In genomic region chr5:158451983-158452710, GRCh38 we compare ENCODE assay signal across 27 cellular contexts.
A peak's percentile ranks its signal among the peaks of the same experiment; 100 is the strongest.
DNase-seq lines count a peak whose midpoint lies in the region; ATAC-seq and TF ChIP-seq lines count a peak whose summit lies in the region.
"Had no signal": no experiment of that assay in that cellular context is flagged by ENCODE, and none has a peak within 500 bp of the region (broad histone marks: within the 10 kb centered on the region; RNA-seq: fewer than 3 reads in every experiment).

No MANE protein-coding gene starts in this region.

- H3K4me3 Mint-ChIP-seq in chondrocyte (ENCODE audit: unreplicated experiment): no peak overlapping the region
- no peak overlapping the region for H3K4me3 Mint-ChIP-seq in endothelial cell (ENCODE audit: unreplicated experiment)
- H3K4me3 Mint-ChIP-seq: activated T-cell treated with anti-CD3 and anti-CD28 coated beads, Interleukin-2, amount 50 U/mL, for 24 hours; neural progenitor cell; stimulated activated effector memory CD8-positive, alpha-beta T cell treated with anti-CD3 and anti-CD28 coated beads, Interleukin-12 subunit alpha, Interleukin-12 subunit beta, amount 100 ng/mL, for 72 hours; T-helper 17 cell had no signal

- H3K9me3 Mint-ChIP-seq in chondrocyte (ENCODE audit: low read depth) (no peaks in the 10 kb centered on the region), endothelial cell (ENCODE audit: unreplicated experiment) (no peaks in the 10 kb centered on the region)
- H3K9me3 Mint-ChIP-seq: activated T-cell treated with anti-CD3 and anti-CD28 coated beads, Interleukin-2, amount 50 U/mL, for 24 hours; stimulated activated effector memory CD8-positive, alpha-beta T cell treated with anti-CD3 and anti-CD28 coated beads, Interleukin-12 subunit alpha, Interleukin-12 subunit beta, amount 100 ng/mL, for 72 hours had no signal

- H3K4me3 ChIP-seq in MG63 (no peak overlapping the region), mesenchymal stem cell (ENCODE audit: insufficient read depth in 1 of 2, low read depth in 1 of 2, low read length in 2 of 2) (peak overlapping the region in 1 of 2 experiments; percentile 16), skeletal muscle tissue (ENCODE audit: low read length in 3 of 3) (no peak overlapping the region)
- H3K4me3 ChIP-seq: adrenal gland, cardiac muscle cell, GM23248, neural progenitor cell, testis had no signal

- no peak for ATAC-seq in GM18873 (IDR thresholded peaks at IDR 0.05; ENCODE audit: low FRiP score, unreplicated experiment)
- no peak for ATAC-seq in HG03442 (IDR thresholded peaks at IDR 0.05; ENCODE audit: unreplicated experiment)
- no peak for ATAC-seq in HG03108 (IDR thresholded peaks at IDR 0.05; ENCODE audit: unreplicated experiment)
- ATAC-seq: PC-3; stimulated activated effector memory CD8-positive, alpha-beta T cell treated with anti-CD3 and anti-CD28 coated beads, Interleukin-12 subunit alpha, Interleukin-12 subunit beta, amount 100 ng/mL, for 72 hours; T-helper 17 cell had no signal

- TF ChIP-seq CTCF in chondrocyte (IDR thresholded peaks at IDR 0.05): no peak
- TF ChIP-seq CTCF in endothelial cell (IDR thresholded peaks at IDR 0.05; ENCODE audit: unreplicated experiment): no peak

- H2BK12ac ChIP-seq in mesenchymal stem cell (ENCODE audit: low read length in 2 of 2): no peak overlapping the region

- DNase-seq in MG63 (peak; percentile 20), chondrocyte (ENCODE audit: low spot score) (no peak), mesenchymal stem cell (no peak), endothelial cell (ENCODE audit: low spot score) (no peak)
- DNase-seq: activated CD4-positive, alpha-beta T cell treated with anti-CD3 and anti-CD28 coated beads for 1 hour; activated T-cell treated with anti-CD3 and anti-CD28 coated beads, Interleukin-2, amount 50 U/mL, for 24 hours; dermis blood vessel endothelial cell; DMS53; NCI-H1694; NCI-H2171; NCI-H510A treated with DMSO at 0.1 percent for 48 hours; PC-3; posterior cingulate gyrus; SHP77; small intestine; T-helper 17 cell; testis had no signal

- H3K36me3 ChIP-seq in MG63 (no peaks in the 10 kb centered on the region), mesenchymal stem cell (ENCODE audit: control insufficient read depth in 1 of 2, insufficient read depth in 2 of 2, low read depth in 1 of 2, low read length in 2 of 2) (no peaks in the 10 kb centered on the region), skeletal muscle tissue (ENCODE audit: control insufficient read depth in 3 of 3, insufficient read depth in 3 of 3, low read length in 3 of 3) (no peaks in the 10 kb centered on the region)
- H3K36me3 ChIP-seq: adrenal gland, cardiac muscle cell, neural progenitor cell had no signal

- H3K27ac ChIP-seq in mesenchymal stem cell (ENCODE audit: low read length, poor library complexity, severe bottlenecking) (peak overlapping the region; percentile 94), skeletal muscle tissue (ENCODE audit: low read depth, low read length) (peak overlapping the region; percentile 37)
- H3K27ac ChIP-seq: adrenal gland, cardiac muscle cell, epithelial cell of prostate, GM23248, neural progenitor cell, testis had no signal

- H3K4me2 ChIP-seq in mesenchymal stem cell (ENCODE audit: low read length, poor library complexity, severe bottlenecking): no peak overlapping the region
- H3K4me2 ChIP-seq: neural progenitor cell had no signal

- H2AK5ac ChIP-seq in mesenchymal stem cell (ENCODE audit: low read length, severe bottlenecking): peak overlapping the region; percentile 96

- peak overlapping the region; percentile 66 for H2BK5ac ChIP-seq in mesenchymal stem cell (ENCODE audit: low read depth, low read length, poor library complexity, severe bottlenecking)

- H2AFZ ChIP-seq in mesenchymal stem cell (ENCODE audit: low read depth, low read length): no peak overlapping the region
- H2AFZ ChIP-seq: GM23248, neural progenitor cell had no signal

- no peak overlapping the region for H3K14ac ChIP-seq in mesenchymal stem cell (ENCODE audit: low read length in 2 of 2)

- H2BK15ac ChIP-seq in mesenchymal stem cell (ENCODE audit: low read depth, poor library complexity, severe bottlenecking): peak overlapping the region; percentile 4

- H2BK120ac ChIP-seq in mesenchymal stem cell (ENCODE audit: low read depth, low read length): no peak overlapping the region

- WGBS in mesenchymal stem cell: 91% methylated on average over 9 of the region's 14 CpGs

- no peak overlapping the region for H3K18ac ChIP-seq in mesenchymal stem cell (ENCODE audit: low read depth in 1 of 2, low read length in 2 of 2)

- H3K27me3 Mint-ChIP-seq in chondrocyte (ENCODE audit: low read depth) (no peaks in the 10 kb centered on the region), endothelial cell (ENCODE audit: unreplicated experiment) (no peaks in the 10 kb centered on the region)
- H3K27me3 Mint-ChIP-seq: activated T-cell treated with anti-CD3 and anti-CD28 coated beads, Interleukin-2, amount 50 U/mL, for 24 hours had no signal

- H4K91ac ChIP-seq in mesenchymal stem cell (ENCODE audit: low read length): no peak overlapping the region

- no peak overlapping the region for H3K4ac ChIP-seq in mesenchymal stem cell (ENCODE audit: low read depth in 1 of 2, low read length in 2 of 2)

- H3K27me3 ChIP-seq in MG63 (no peaks in the 10 kb centered on the region), mesenchymal stem cell (ENCODE audit: control insufficient read depth in 1 of 2, insufficient read depth in 1 of 2, low read length in 2 of 2) (peaks cover 0 to 5% of the 10 kb centered on the region in 2 experiments), skeletal muscle tissue (ENCODE audit: control insufficient read depth in 3 of 3, insufficient read depth in 3 of 3, low read length in 3 of 3) (peaks cover 0 to 2% (median 0%) of the 10 kb centered on the region in 3 donors)
- H3K27me3 ChIP-seq: adrenal gland, cardiac muscle cell, neural progenitor cell, testis had no signal

- peak overlapping the region; percentile 73 for H3K9ac ChIP-seq in mesenchymal stem cell (ENCODE audit: low read length)
- no peak overlapping the region for H3K9ac ChIP-seq in skeletal muscle tissue (ENCODE audit: low read depth in 1 of 3, low read length in 3 of 3)
- H3K9ac ChIP-seq: GM23248, neural progenitor cell had no signal

- H3K27ac Mint-ChIP-seq in chondrocyte (ENCODE audit: unreplicated experiment) (peak overlapping the region; percentile 70), endothelial cell (ENCODE audit: unreplicated experiment) (no peak overlapping the region)
- H3K27ac Mint-ChIP-seq: activated T-cell treated with anti-CD3 and anti-CD28 coated beads, Interleukin-2, amount 50 U/mL, for 24 hours; stimulated activated effector memory CD8-positive, alpha-beta T cell treated with anti-CD3 and anti-CD28 coated beads, Interleukin-12 subunit alpha, Interleukin-12 subunit beta, amount 100 ng/mL, for 72 hours; T-helper 17 cell had no signal

- H3K4me1 ChIP-seq in mesenchymal stem cell (ENCODE audit: control insufficient read depth, insufficient read depth, low read depth, low read length): peaks cover 7% of the 10 kb centered on the region
- peaks cover 0 to 11% (median 2%) of the 10 kb centered on the region in 3 donors for H3K4me1 ChIP-seq in skeletal muscle tissue (ENCODE audit: control insufficient read depth in 3 of 3, insufficient read depth in 3 of 3, low read length in 3 of 3)
- H3K4me1 ChIP-seq: neural progenitor cell, testis had no signal

- no peak overlapping the region for H3K23ac ChIP-seq in mesenchymal stem cell (ENCODE audit: low read length in 2 of 2)

- H3K9me3 ChIP-seq in MG63: 0 out of 2 replicates have a peak, but pooled peaks cover 5% of the 10 kb centered on the region
- H3K9me3 ChIP-seq in mesenchymal stem cell (ENCODE audit: control insufficient read depth, low read length): no peaks in the 10 kb centered on the region
- no peaks in the 10 kb centered on the region for H3K9me3 ChIP-seq in skeletal muscle tissue (ENCODE audit: control insufficient read depth in 3 of 3, low read length in 3 of 3)
- H3K9me3 ChIP-seq: adrenal gland, testis had no signal

- peaks cover 36% of the 10 kb centered on the region for H3K4me1 Mint-ChIP-seq in chondrocyte (ENCODE audit: low read depth)
- peaks cover 4% of the 10 kb centered on the region for H3K4me1 Mint-ChIP-seq in endothelial cell (ENCODE audit: unreplicated experiment)
- H3K4me1 Mint-ChIP-seq: stimulated activated effector memory CD8-positive, alpha-beta T cell treated with anti-CD3 and anti-CD28 coated beads, Interleukin-12 subunit alpha, Interleukin-12 subunit beta, amount 100 ng/mL, for 72 hours; T-helper 17 cell had no signal

- H3K36me3 Mint-ChIP-seq in chondrocyte (ENCODE audit: low read depth) (no peaks in the 10 kb centered on the region), endothelial cell (ENCODE audit: low read depth, unreplicated experiment) (no peaks in the 10 kb centered on the region)
- H3K36me3 Mint-ChIP-seq: neural progenitor cell; stimulated activated effector memory CD8-positive, alpha-beta T cell treated with anti-CD3 and anti-CD28 coated beads, Interleukin-12 subunit alpha, Interleukin-12 subunit beta, amount 100 ng/mL, for 72 hours had no signal

- no peak overlapping the region for H4K8ac ChIP-seq in mesenchymal stem cell (ENCODE audit: low read length)

- no peaks in the 10 kb centered on the region for H3K79me1 ChIP-seq in mesenchymal stem cell (replicated peaks; ENCODE audit: low read length, poor library complexity, severe bottlenecking)
